ENCODE assay signal across 8 cellular contexts in the genomic region with DNA sequence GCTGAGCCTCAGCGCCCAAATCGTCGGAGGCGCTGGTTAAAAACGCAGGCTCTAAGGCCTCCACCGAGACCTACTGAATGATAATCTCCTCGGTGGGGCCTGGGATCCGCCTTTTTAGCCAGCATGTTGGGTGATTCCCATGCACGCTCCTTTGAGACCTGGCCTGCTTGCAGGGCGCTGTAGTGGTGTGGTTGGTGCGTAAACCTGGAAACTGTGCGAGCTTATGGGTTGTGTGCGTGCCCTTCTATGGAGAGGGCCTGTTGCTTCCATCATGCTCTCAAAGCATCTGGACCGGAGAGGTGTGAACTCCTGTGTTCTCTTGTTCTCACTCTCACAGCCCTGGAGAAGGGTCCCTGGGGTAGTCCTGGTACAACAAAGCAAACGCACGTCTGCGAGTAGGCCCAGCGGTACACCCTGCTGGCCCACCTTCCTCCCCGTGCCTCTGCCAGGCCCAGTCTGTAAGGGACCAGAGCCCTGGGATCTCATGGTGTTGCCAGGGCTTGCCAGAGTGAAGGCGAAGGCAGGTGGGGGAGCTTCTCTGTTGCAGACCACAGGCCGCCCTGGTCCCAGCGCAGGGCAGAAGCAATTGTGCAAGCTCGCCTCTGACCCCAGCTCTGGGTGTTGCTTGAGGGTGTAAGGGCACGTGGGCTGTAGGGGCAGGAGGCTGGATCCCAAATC. TPM values are rescaled to one million over a fixed set of nuclear protein-coding genes. Genes with fewer than 3 reads are reported as not detected.
DNase-seq lines count a peak whose midpoint lies in the region; ATAC-seq and TF ChIP-seq lines count a peak whose summit lies in the region.

No MANE protein-coding gene starts in this region.

- H3K9ac ChIP-seq in HUES64 (ENCODE audit: low read depth, low read length), result peak overlapping the region; percentile 41; the same call in 1 of the 2 replicates

- DNase-seq in A673 (ENCODE audit: low spot score) (no peak), chondrocyte (ENCODE audit: low spot score) (no peak), natural killer cell (no peak), NCI-H2107 (lab: John Stamatoyannopoulos, UW) (no peak), HuH-7.5 (ENCODE audit: low spot score) (no peak)

- WGBS in HUES64, result 72% methylated on average over 24 of the region's 24 CpGs

- H3K36me3 ChIP-seq in A673 (ENCODE audit: insufficient read depth, low read length, poor library complexity, severe bottlenecking) (no peaks in the 10 kb centered on the region), HUES64 (ENCODE audit: insufficient read depth, low read length) (no peaks in the 10 kb centered on the region)

- H3K27ac ChIP-seq in A673 (ENCODE audit: low read depth, low read length, poor library complexity, severe bottlenecking) (no peak overlapping the region), HUES64 (ENCODE audit: low read depth, low read length) (no peak overlapping the region)

- H3K4me1 Mint-ChIP-seq in chondrocyte (ENCODE audit: low read depth), result peaks cover 11% of the 10 kb centered on the region
- H3K4me1 Mint-ChIP-seq in natural killer cell, result peaks cover 12 to 14% of the 10 kb centered on the region in 2 donors

- CTCF ChIA-PET in A673 (lab: Charles Lee), result interaction anchor here (0.5 to 1.0 kb wide), 2 partner anchors 23 to 132 kb away, joined by 4 to 5 read pairs; no protein-coding TSS in a partner anchor

- intact Hi-C loops in A673 (cut with micrococcal nuclease; ENCODE audit: unreplicated experiment) (no loop called here), natural killer cell (cut with micrococcal nuclease) (no loop called here)

- BruUV-seq in A673 (replicated peaks; lab: Mats Ljungman, UMichigan), result no TSS peak

- ATAC-seq in natural killer cell (no peak), GM18498 (IDR thresholded peaks at IDR 0.05; ENCODE audit: unreplicated experiment) (no peak), HG02981 (IDR thresholded peaks at IDR 0.05; ENCODE audit: unreplicated experiment) (no peak)

- H3K4me3 ChIP-seq in A673 (ENCODE audit: low read depth, low read length, poor library complexity, severe bottlenecking), result peak overlapping the region; percentile 40
- peak overlapping the region; percentile 51 for H3K4me3 ChIP-seq in HUES64 (ENCODE audit: low read length)

- no peaks in the 10 kb centered on the region for H3K9me3 ChIP-seq in A673 (ENCODE audit: low read depth, low read length, poor library complexity, severe bottlenecking)
- no peaks in the 10 kb centered on the region for H3K9me3 ChIP-seq in HUES64 (ENCODE audit: insufficient read depth, low read depth, low read length)

- peaks cover 14% of the 10 kb centered on the region for H3K27me3 ChIP-seq in A673 (replicated peaks; ENCODE audit: insufficient read depth, low read depth, low read length, poor library complexity)
- peaks cover 33% of the 10 kb centered on the region for H3K27me3 ChIP-seq in HUES64 (ENCODE audit: insufficient read depth, low read length)

- H3K9me3 Mint-ChIP-seq in chondrocyte (ENCODE audit: low read depth) (no peaks in the 10 kb centered on the region), natural killer cell (no peaks in the 10 kb centered on the region)

- H3K4me1 ChIP-seq in A673 (ENCODE audit: insufficient read depth, low read length, poor library complexity, severe bottlenecking) (peaks cover 8% of the 10 kb centered on the region), HUES64 (ENCODE audit: insufficient read depth, low read length) (peaks cover 29% of the 10 kb centered on the region)

- POLR2A ChIA-PET in A673 (lab: Charles Lee; ENCODE audit: low non-redundant PET), result no interaction called here

- peak overlapping the region; percentile 60 for H3K4me3 Mint-ChIP-seq in chondrocyte (ENCODE audit: unreplicated experiment)
- H3K4me3 Mint-ChIP-seq in natural killer cell, result peak overlapping the region; percentile 84

- no peak overlapping the region for H3K27ac Mint-ChIP-seq in chondrocyte (ENCODE audit: unreplicated experiment)
- H3K27ac Mint-ChIP-seq in natural killer cell, result no peak overlapping the region

- TF ChIP-seq CTCF in A673 (conservative IDR thresholded peaks at IDR 0.05; ENCODE audit: low read depth, low read length), result no peak
- no peak for TF ChIP-seq CTCF in chondrocyte (IDR thresholded peaks at IDR 0.05)
- TF ChIP-seq CTCF in natural killer cell (IDR thresholded peaks at IDR 0.05), result no peak

- H3K27me3 Mint-ChIP-seq in chondrocyte (ENCODE audit: low read depth) (peaks cover 18% of the 10 kb centered on the region), natural killer cell (ENCODE audit: low read depth in 2 of 2) (peaks cover 2 to 21% of the 10 kb centered on the region in 2 donors)

- H3K36me3 Mint-ChIP-seq in chondrocyte (ENCODE audit: low read depth), result no peaks in the 10 kb centered on the region
- H3K36me3 Mint-ChIP-seq in natural killer cell, result no peaks in the 10 kb centered on the region

RNA-seq across cellular contexts. Expression of a gene that starts 0.8 kb away (rescaled TPM):
- total RNA-seq in A673 (2021), result 2.8 and 3.6 TPM in 2 replicates
- polyA plus RNA-seq in HUES64 (2013, experiment 1 of 2), result 3.3 TPM
- 5.5 TPM for polyA plus RNA-seq in HUES64 (2013, experiment 2 of 2)
- 2.2 to 4.1 TPM (median 2.3 TPM) in 3 replicates for total RNA-seq in chondrocyte
- total RNA-seq in natural killer cell, result 1 to 10 TPM; 2.6 to 3.0 (median 3.0) TPM
